Comparison of ENCODE assay signal across 8 cellular contexts in the genomic region with DNA sequence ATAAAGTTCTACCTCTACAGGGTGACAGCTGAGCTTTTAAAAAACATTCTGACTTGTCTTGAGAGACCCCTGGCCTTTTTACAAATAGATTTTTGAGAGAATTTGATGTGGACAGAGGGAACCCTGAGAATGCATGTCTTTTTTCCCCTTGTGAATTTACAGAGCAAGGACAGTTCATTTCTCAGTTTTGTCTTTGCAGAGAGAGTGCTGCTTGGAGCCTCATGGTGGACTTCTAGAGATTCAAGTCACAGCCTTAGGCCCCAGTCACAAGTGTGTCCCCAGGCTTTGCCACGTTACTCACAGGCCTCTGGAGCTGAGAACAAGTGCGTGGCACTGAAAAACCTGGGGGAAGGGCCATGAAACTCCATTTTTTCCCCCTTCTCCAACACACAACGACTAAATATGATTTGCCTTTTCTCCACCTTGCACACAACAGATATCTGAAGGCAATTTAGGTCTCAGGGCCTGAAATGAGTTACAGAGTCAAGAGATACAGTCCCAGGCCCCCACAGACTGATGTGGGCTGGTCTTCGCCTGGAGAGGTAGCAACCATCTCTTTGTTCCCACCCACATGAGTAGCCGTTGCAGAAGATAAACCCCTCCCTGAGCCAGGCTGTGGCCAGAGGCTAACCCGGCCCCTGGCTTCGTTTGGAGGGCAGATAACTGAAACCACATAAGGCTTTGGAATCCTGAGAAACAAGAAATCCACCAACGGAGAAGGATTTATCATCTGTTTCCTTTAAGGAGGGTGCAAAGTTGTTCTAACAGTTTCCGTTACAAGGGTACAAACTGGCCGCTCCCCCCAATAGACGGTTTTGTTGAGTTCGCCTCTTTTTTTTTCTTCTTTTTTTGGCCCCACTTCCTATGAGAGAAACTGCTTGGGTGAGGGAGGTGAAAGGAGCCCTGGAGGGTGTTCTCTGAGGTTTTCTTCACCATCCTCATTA. TPM values are rescaled to one million over a fixed set of nuclear protein-coding genes. Genes with fewer than 3 reads are reported as not detected.
A peak's percentile ranks its signal among the peaks of the same experiment; 100 is the strongest.
DNase-seq lines count a peak whose midpoint lies in the region; ATAC-seq and TF ChIP-seq lines count a peak whose summit lies in the region.

No MANE protein-coding gene starts in this region.

- peaks cover 3% of the 10 kb centered on the region for H3K4me1 ChIP-seq in endocrine pancreas (ENCODE audit: control insufficient read depth, insufficient read depth, low read length)

- peak overlapping the region; percentile 83 for H3K9ac ChIP-seq in endocrine pancreas (ENCODE audit: control insufficient read depth, insufficient read depth, low read length)

- no peaks in the 10 kb centered on the region for H3K27me3 ChIP-seq in endocrine pancreas (ENCODE audit: control insufficient read depth, insufficient read depth, low read length)

- DNase-seq in SIG-M5 treated with dmso at 0.1 percent for 504 hours (lab: John Stamatoyannopoulos, UW; ENCODE audit: unreplicated experiment), result peak; percentile 68
- DNase-seq in SIG-M5 (lab: John Stamatoyannopoulos, UW), result no peak
- peak; percentile 19 for DNase-seq in LoVo (ENCODE audit: low spot score)
- peak; percentile 66 for DNase-seq in medulla oblongata (ENCODE audit: extremely low spot score)

- no peaks in the 10 kb centered on the region for H3K9me3 ChIP-seq in endocrine pancreas (ENCODE audit: control insufficient read depth, low read length)

- H3K36me3 ChIP-seq in endocrine pancreas (ENCODE audit: control insufficient read depth, insufficient read depth, low read length), result no peaks in the 10 kb centered on the region

- H3K4me3 ChIP-seq in WI38 (ENCODE audit: low read depth, low read length) (peak overlapping the region; percentile 61), endocrine pancreas (ENCODE audit: control insufficient read depth, insufficient read depth, low read length) (peak overlapping the region; percentile 35)

- no peak for ATAC-seq in HG03378 (IDR thresholded peaks at IDR 0.05; ENCODE audit: unreplicated experiment)

- TF ChIP-seq CTCF in WI38 (IDR thresholded peaks at IDR 0.05; ENCODE audit: low read depth, low read length), result no peak

- H3K27ac ChIP-seq in temporal lobe (ENCODE audit: low read depth, low read length), result peak overlapping the region; percentile 100

RNA-seq across cellular contexts. Expression of gene PIGV, which starts 1.0 kb away (rescaled TPM):
- total RNA-seq in temporal lobe, result 4.9 TPM

RNA-seq across cellular contexts. Expression of gene ZDHHC18, which starts 39.8 kb away (rescaled TPM):
- total RNA-seq in temporal lobe, result 5.4 TPM
